ENCODE assay signal across 1 cellular context in the genomic region with DNA sequence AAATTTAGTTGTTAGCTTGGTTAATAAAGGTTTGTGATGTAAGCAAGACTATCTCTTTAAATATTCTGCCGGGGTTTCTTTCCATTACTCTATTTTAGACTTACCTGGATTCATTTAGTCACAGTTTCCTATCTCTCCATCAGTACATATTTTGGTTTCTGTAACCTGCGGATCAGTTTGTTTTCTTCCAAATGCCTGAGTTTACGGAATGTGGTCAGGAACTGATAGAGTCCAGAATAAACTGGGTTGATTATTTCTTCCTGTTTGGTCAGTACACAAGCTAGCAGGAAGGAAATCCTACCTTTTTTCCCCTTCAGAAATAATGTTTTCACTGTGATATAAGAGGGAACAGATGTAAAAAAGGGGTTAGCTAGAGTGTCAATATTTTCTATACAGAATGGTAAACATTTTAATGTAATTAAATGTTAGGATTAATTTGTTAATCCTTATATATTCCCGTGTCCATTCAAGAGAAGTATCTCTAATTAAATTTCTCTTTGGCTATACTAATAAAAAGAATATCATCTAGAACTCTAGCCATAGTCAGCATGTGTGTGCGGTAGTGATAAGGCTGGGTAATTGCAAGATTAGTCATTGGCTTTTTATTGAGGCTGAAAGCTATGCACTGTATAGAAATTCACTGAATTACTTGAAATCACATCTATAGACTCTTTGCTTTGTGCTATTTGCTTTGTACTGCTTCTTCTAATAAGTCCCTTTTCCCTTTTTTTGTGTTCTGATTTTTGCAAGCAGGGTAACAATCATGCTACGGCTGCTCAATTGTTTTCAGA.
TF ChIP-seq lines count a peak whose summit lies in the region.

No MANE protein-coding gene starts in this region.

TF ChIP-seq in IMR-90, 13 proteins besides CTCF, POLR2A, EP300 and RAD21:
- no peak for TF ChIP-seq BHLHE40 (IDR thresholded peaks at IDR 0.05; ENCODE audit: low read depth, low read length)
- no peak for TF ChIP-seq CHD1 (IDR thresholded peaks at IDR 0.05; ENCODE audit: low read depth, low read length)
TF ChIP-seq in IMR-90: peak in this region for 0.
